In genomic region chr6:127641905-127642304, GRCh38 we compare ENCODE assay signal across 1 cellular context.
TF ChIP-seq lines count a peak whose summit lies in the region.

No MANE protein-coding gene starts in this region.

TF ChIP-seq in WTC11, 78 proteins besides CTCF, POLR2A, EP300 and RAD21 (continued from another document):
- TF ChIP-seq, protein P1, sequence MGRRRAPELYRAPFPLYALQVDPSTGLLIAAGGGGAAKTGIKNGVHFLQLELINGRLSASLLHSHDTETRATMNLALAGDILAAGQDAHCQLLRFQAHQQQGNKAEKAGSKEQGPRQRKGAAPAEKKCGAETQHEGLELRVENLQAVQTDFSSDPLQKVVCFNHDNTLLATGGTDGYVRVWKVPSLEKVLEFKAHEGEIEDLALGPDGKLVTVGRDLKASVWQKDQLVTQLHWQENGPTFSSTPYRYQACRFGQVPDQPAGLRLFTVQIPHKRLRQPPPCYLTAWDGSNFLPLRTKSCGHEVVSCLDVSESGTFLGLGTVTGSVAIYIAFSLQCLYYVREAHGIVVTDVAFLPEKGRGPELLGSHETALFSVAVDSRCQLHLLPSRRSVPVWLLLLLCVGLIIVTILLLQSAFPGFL (CRISPR knock-in tag; IDR thresholded peaks at IDR 0.05; ENCODE audit: borderline replicate concordance): no peak
- TF ChIP-seq NFYB (CRISPR knock-in tag; conservative IDR thresholded peaks at IDR 0.05; ENCODE audit: low read depth) (no peak), ATF2 (CRISPR knock-in tag; IDR thresholded peaks at IDR 0.05; ENCODE audit: borderline replicate concordance, low read depth) (no peak), TEAD4 (CRISPR knock-in tag; IDR thresholded peaks at IDR 0.05) (no peak), ZNF263 (CRISPR knock-in tag; IDR thresholded peaks at IDR 0.05; ENCODE audit: low read depth) (no peak)
